ENCODE assay signal across 10 cellular contexts in the genomic region with DNA sequence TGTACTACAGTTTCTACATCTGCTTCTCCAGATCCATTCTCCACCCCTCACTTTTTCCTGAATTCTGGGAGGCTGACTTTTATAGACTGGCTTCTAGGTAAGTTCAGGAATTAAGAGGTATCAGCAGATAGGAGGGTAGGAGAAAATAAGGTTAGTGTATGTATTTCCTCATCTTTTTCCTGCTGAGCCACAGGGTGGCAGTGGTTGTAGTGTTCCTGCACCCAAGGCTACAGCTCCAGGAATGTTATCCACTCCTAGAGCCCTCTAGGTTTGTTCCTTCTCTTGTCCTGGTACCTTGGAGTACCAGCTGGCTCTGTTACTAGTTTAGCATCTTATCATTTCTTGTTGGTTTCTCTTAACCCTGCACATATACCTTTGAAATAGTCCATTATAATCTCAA. TPM values are rescaled to one million over a fixed set of nuclear protein-coding genes. Genes with fewer than 3 reads are reported as not detected.
DNase-seq lines count a peak whose midpoint lies in the region; ATAC-seq, FAIRE-seq and TF ChIP-seq lines count a peak whose summit lies in the region.
"Had no signal": no experiment of that assay in that cellular context is flagged by ENCODE, and none has a peak within 500 bp of the region (broad histone marks: within the 10 kb centered on the region; RNA-seq: fewer than 3 reads in every experiment).

No MANE protein-coding gene starts in this region.

- no peak for FAIRE-seq in HTR-8/SVneo (lab: Jason Lieb, UNC)

- intact Hi-C loops in left colon (cut with DNase I, micrococcal nuclease) = no loop called here

- H3K4me3 ChIP-seq in astrocyte of the cerebellum (ENCODE audit: low read depth, low read length) = no peak overlapping the region
- H3K4me3 ChIP-seq: SJCRH30 had no signal

- TF ChIP-seq CTCF in astrocyte of the cerebellum (IDR thresholded peaks at IDR 0.05; ENCODE audit: low read depth, low read length, missing control alignments) = peak; percentile 56

- DNase-seq in Caki2 (ENCODE audit: low read depth) = peak; percentile 23
- peak; percentile 34 for DNase-seq in HTR-8/SVneo (ENCODE audit: insufficient read length, low spot score)
- DNase-seq in astrocyte of the cerebellum (ENCODE audit: low read depth) = peak; percentile 22
- DNase-seq in left colon = peak in 1 of 2 donors; percentile 32
- no peak for DNase-seq in GM19240 (ENCODE audit: insufficient read length, low spot score)
- DNase-seq in germinal center (ENCODE audit: low spot score) = no peak
- no peak for DNase-seq in activated T-cell treated with anti-CD3 and anti-CD28 coated beads, Interleukin-2, amount 50 U/mL, for 48 hours
- DNase-seq: stimulated activated CD4-positive, alpha-beta T cell treated with anti-CD3 and anti-CD28 coated beads, Interleukin-4, amount 100 ng/mL, for 1 hour had no signal

- in situ Hi-C loops in Caki2 (cut with HindIII; ENCODE audit: low pct_unique_long_range_greater_than_20kb, low sequenced_read_pairs) (no loop called here), astrocyte of the cerebellum (cut with HindIII; ENCODE audit: low sequenced_read_pairs) (no loop called here)

- ATAC-seq in left colon = peak; percentile 78
- no peak for ATAC-seq in HG03108 (IDR thresholded peaks at IDR 0.05; ENCODE audit: unreplicated experiment)

RNA-seq across cellular contexts. Expression of a gene that starts 40.7 kb away (rescaled TPM):
- not detected in 2 replicates for total RNA-seq in Caki2 (2014; rRNA removed; shearing (Covaris generic); ENCODE audit: low replicate concordance)
- total RNA-seq in left colon = not detected

RNA-seq across cellular contexts. Expression of a gene that starts 50.4 kb away (rescaled TPM):
- total RNA-seq in Caki2 (2014; rRNA removed; shearing (Covaris generic); ENCODE audit: low replicate concordance) = 39.1 and 99.4 TPM in 2 replicates
- total RNA-seq in left colon = 10 to 100 TPM; 18.5 to 28.4 TPM

Comparison
In these comparisons a context has a peak if more than half of its experiments do, and no peak if none do; other contexts are left out.
1. DNase-seq: peak in Caki2 (single experiment), HTR-8/SVneo (single experiment) and astrocyte of the cerebellum (single experiment); none in GM19240 (single experiment), germinal center (single experiment) and activated T-cell treated with anti-CD3 and anti-CD28 coated beads, Interleukin-2, amount 50 U/mL, for 48 hours (0 of 2).